13 cellular contexts compared by ENCODE assay signal in genomic region chr2:146246017-146246733, GRCh38.
A peak's percentile ranks its signal among the peaks of the same experiment; 100 is the strongest.
DNase-seq lines count a peak whose midpoint lies in the region; ATAC-seq, FAIRE-seq and TF ChIP-seq lines count a peak whose summit lies in the region.
"Had no signal": no experiment of that assay in that cellular context is flagged by ENCODE, and none has a peak within 500 bp of the region (broad histone marks: within the 10 kb centered on the region; RNA-seq: fewer than 3 reads in every experiment).

No MANE protein-coding gene starts in this region.

- H3K36me3 ChIP-seq in brain microvascular endothelial cell (replicated peaks) (no peaks in the 10 kb centered on the region), lower lobe of right lung (no peaks in the 10 kb centered on the region), pancreas (no peaks in the 10 kb centered on the region)

- H3K4me3 ChIP-seq in brain microvascular endothelial cell (ENCODE audit: low read depth, low read length): no peak overlapping the region
- H3K4me3 ChIP-seq in lower lobe of right lung: no peak overlapping the region
- H3K4me3 ChIP-seq in pancreas: no peak overlapping the region

- in situ Hi-C loops in brain microvascular endothelial cell (cut with HindIII; ENCODE audit: low pct_ligation_motif_present, low sequenced_read_pairs): no loop called here

- ATAC-seq in GM18907 (IDR thresholded peaks at IDR 0.05; ENCODE audit: unreplicated experiment): peak; percentile 49
- ATAC-seq in HG03439 (IDR thresholded peaks at IDR 0.05; ENCODE audit: unreplicated experiment): peak; percentile 27
- ATAC-seq in lower lobe of right lung: no peak
- no peak for ATAC-seq in pancreas
- ATAC-seq in stimulated activated naive B cell treated with anti-CD40 and anti-IgM and Interleukin-4, amounts not matched to agents 10 μg/mL and 1 μg/mL and 100 μg/mL, for 72 hours (replicated peaks): no peak

- peak; percentile 67 for DNase-seq in brain microvascular endothelial cell
- DNase-seq in non-pigmented ciliary epithelial cell (ENCODE audit: low read depth): peak; percentile 37
- DNase-seq in lower lobe of right lung: no peak
- no peak for DNase-seq in pancreas
- DNase-seq in activated gamma-delta T cell treated with Interleukin-2 at 50 U/mL for 16 hours: no peak
- no peak for DNase-seq in stimulated activated naive B cell treated with anti-CD40 and anti-IgM and Interleukin-4, amounts not matched to agents 10 μg/mL and 1 μg/mL and 100 μg/mL, for 72 hours
- DNase-seq: activated T-cell treated with anti-CD3 and anti-CD28 coated beads, Interleukin-2, amount 50 U/mL, for 48 hours; CD4-positive, alpha-beta memory T cell; T-helper 1 cell had no signal

- no peaks in the 10 kb centered on the region for H3K9me3 ChIP-seq in lower lobe of right lung
- H3K9me3 ChIP-seq in pancreas: no peaks in the 10 kb centered on the region

- no peaks in the 10 kb centered on the region for H3K9me3 Mint-ChIP-seq in stimulated activated naive B cell treated with anti-CD40 and anti-IgM and Interleukin-4, amounts not matched to agents 10 μg/mL and 1 μg/mL and 100 μg/mL, for 72 hours
- H3K9me3 Mint-ChIP-seq: brain had no signal

- no peak overlapping the region for H3K27ac Mint-ChIP-seq in stimulated activated naive B cell treated with anti-CD40 and anti-IgM and Interleukin-4, amounts not matched to agents 10 μg/mL and 1 μg/mL and 100 μg/mL, for 72 hours
- H3K27ac Mint-ChIP-seq: brain had no signal

- H3K27me3 ChIP-seq in brain microvascular endothelial cell (replicated peaks) (no peaks in the 10 kb centered on the region), lower lobe of right lung (ENCODE audit: low read depth) (no peaks in the 10 kb centered on the region), pancreas (no peaks in the 10 kb centered on the region)

- H3K27me3 Mint-ChIP-seq in stimulated activated naive B cell treated with anti-CD40 and anti-IgM and Interleukin-4, amounts not matched to agents 10 μg/mL and 1 μg/mL and 100 μg/mL, for 72 hours: no peaks in the 10 kb centered on the region
- H3K27me3 Mint-ChIP-seq: brain; CD4-positive, alpha-beta memory T cell had no signal

- intact Hi-C loops in lower lobe of right lung (cut with DNase I): no loop called here
- intact Hi-C loops in pancreas (cut with DNase I): no loop called here

- TF ChIP-seq CTCF in brain microvascular endothelial cell (IDR thresholded peaks at IDR 0.05; ENCODE audit: low read depth, low read length, missing control alignments) (no peak), lower lobe of right lung (IDR thresholded peaks at IDR 0.05) (no peak), pancreas (IDR thresholded peaks at IDR 0.05) (no peak)

- H3K27ac ChIP-seq in brain microvascular endothelial cell (peak overlapping the region; percentile 10), lower lobe of right lung (no peak overlapping the region), pancreas (no peak overlapping the region)

- no peak for FAIRE-seq in pancreas (lab: Jason Lieb, UNC)
- FAIRE-seq: endothelial cell of umbilical vein had no signal

- WGBS in pancreas, 2 donors: 34 to 45% methylated on average over 3 of the region's 3 CpGs

- no peak overlapping the region for H3K4me3 Mint-ChIP-seq in stimulated activated naive B cell treated with anti-CD40 and anti-IgM and Interleukin-4, amounts not matched to agents 10 μg/mL and 1 μg/mL and 100 μg/mL, for 72 hours
- H3K4me3 Mint-ChIP-seq: brain; CD4-positive, alpha-beta memory T cell had no signal

- no peaks in the 10 kb centered on the region for H3K36me3 Mint-ChIP-seq in stimulated activated naive B cell treated with anti-CD40 and anti-IgM and Interleukin-4, amounts not matched to agents 10 μg/mL and 1 μg/mL and 100 μg/mL, for 72 hours
- H3K36me3 Mint-ChIP-seq: brain; CD4-positive, alpha-beta memory T cell had no signal

- no peaks in the 10 kb centered on the region for H3K4me1 ChIP-seq in lower lobe of right lung
- peaks cover 0 to 8% (median 7%) of the 10 kb centered on the region in 3 donors for H3K4me1 ChIP-seq in pancreas

- H3K4me1 Mint-ChIP-seq in stimulated activated naive B cell treated with anti-CD40 and anti-IgM and Interleukin-4, amounts not matched to agents 10 μg/mL and 1 μg/mL and 100 μg/mL, for 72 hours: no peaks in the 10 kb centered on the region
- H3K4me1 Mint-ChIP-seq: CD4-positive, alpha-beta memory T cell had no signal

Comparison
In these comparisons a context has a peak if more than half of its experiments do, and no peak if none do; other contexts are left out.
1. ATAC-seq: peak in GM18907 (single experiment) and HG03439 (single experiment); none in lower lobe of right lung (0 of 2), pancreas (0 of 4) and stimulated activated naive B cell treated with anti-CD40 and anti-IgM and Interleukin-4, amounts not matched to agents 10 μg/mL and 1 μg/mL and 100 μg/mL, for 72 hours (0 of 2).
2. DNase-seq: peak in brain microvascular endothelial cell (single experiment) and non-pigmented ciliary epithelial cell (single experiment); none in lower lobe of right lung (single experiment), pancreas (0 of 6), activated gamma-delta T cell treated with Interleukin-2 at 50 U/mL for 16 hours (single experiment) and stimulated activated naive B cell treated with anti-CD40 and anti-IgM and Interleukin-4, amounts not matched to agents 10 μg/mL and 1 μg/mL and 100 μg/mL, for 72 hours (single experiment).